ENCODE assay signal across 20 cellular contexts in genomic region chr15:98282656-98283332, GRCh38.
DNase-seq lines count a peak whose midpoint lies in the region; ATAC-seq and TF ChIP-seq lines count a peak whose summit lies in the region.
"Had no signal": no experiment of that assay in that cellular context is flagged by ENCODE, and none has a peak within 500 bp of the region (broad histone marks: within the 10 kb centered on the region; RNA-seq: fewer than 3 reads in every experiment).

No MANE protein-coding gene starts in this region.

- 19 to 48% methylated on average over 4 to 5 of the region's 5 CpGs for WGBS in gastroesophageal sphincter (ENCODE audit: low coverage in 1 of 2), 2 donors

- no peak for TF ChIP-seq CTCF in A673 (conservative IDR thresholded peaks at IDR 0.05; ENCODE audit: low read depth, low read length)
- no peak for TF ChIP-seq CTCF in gastroesophageal sphincter (IDR thresholded peaks at IDR 0.05)

- H3K27ac ChIP-seq in A673 (ENCODE audit: low read depth, low read length, poor library complexity, severe bottlenecking) (no peak overlapping the region), HUES48 (ENCODE audit: low read depth, low read length) (peak overlapping the region; percentile 44), gastroesophageal sphincter (no peak overlapping the region)
- H3K27ac ChIP-seq: 22Rv1, KMS-11, SK-N-MC had no signal

- H3K4me1 ChIP-seq in A673 (ENCODE audit: insufficient read depth, low read length, poor library complexity, severe bottlenecking) (peaks cover 11% of the 10 kb centered on the region), HUES48 (ENCODE audit: control insufficient read depth, insufficient read depth, low read length) (0 out of 2 replicates have a peak, but pooled peaks cover 3% of the 10 kb centered on the region), gastroesophageal sphincter (no peaks in the 10 kb centered on the region)

- TF ChIP-seq POLR2A in gastroesophageal sphincter (IDR thresholded peaks at IDR 0.05), result no peak

- ATAC-seq in GM19463 (IDR thresholded peaks at IDR 0.05; ENCODE audit: unreplicated experiment) (peak; percentile 49), gastroesophageal sphincter (no peak), sciatic nerve (no peak), HG03025 (IDR thresholded peaks at IDR 0.05; ENCODE audit: low FRiP score, unreplicated experiment) (no peak)
- ATAC-seq: Right ventricle myocardium inferior had no signal

- H3K27me3 ChIP-seq in A673 (replicated peaks; ENCODE audit: insufficient read depth, low read depth, low read length, poor library complexity), result no peaks in the 10 kb centered on the region
- no peaks in the 10 kb centered on the region for H3K27me3 ChIP-seq in HUES48 (ENCODE audit: control insufficient read depth, insufficient read depth, low read length)
- H3K27me3 ChIP-seq in gastroesophageal sphincter, result peaks cover 44% of the 10 kb centered on the region

- intact Hi-C loops in A673 (cut with micrococcal nuclease; ENCODE audit: unreplicated experiment) (no loop called here), sciatic nerve (cut with DNase I) (no loop called here)

- TF ChIP-seq EP300 in gastroesophageal sphincter (IDR thresholded peaks at IDR 0.05), result no peak

- POLR2A ChIA-PET in A673 (lab: Charles Lee; ENCODE audit: low non-redundant PET), result no interaction called here

- H3K36me3 ChIP-seq in A673 (ENCODE audit: insufficient read depth, low read length, poor library complexity, severe bottlenecking) (no peaks in the 10 kb centered on the region), HUES48 (ENCODE audit: control insufficient read depth, insufficient read depth, low read length) (no peaks in the 10 kb centered on the region), gastroesophageal sphincter (no peaks in the 10 kb centered on the region)

- no TSS peak for BruUV-seq in A673 (replicated peaks; lab: Mats Ljungman, UMichigan)

- DNase-seq in A673 (ENCODE audit: low spot score) (peak; percentile 90), foreskin melanocyte (peak; percentile 29), sciatic nerve (ENCODE audit: low spot score) (no peak), mucosa of gallbladder (ENCODE audit: low spot score) (no peak)
- DNase-seq: CD4-positive, CD25-positive, alpha-beta regulatory T cell; DMS153; GF-D8; H7; MV-4-11; NCI-H187; NCI-H446 treated with DMSO at 0.1 percent for 48 hours; NCI-H774 had no signal

- no peak overlapping the region for H3K9ac ChIP-seq in HUES48 (ENCODE audit: low read depth, low read length)
- H3K9ac ChIP-seq: KMS-11 had no signal

- no peaks in the 10 kb centered on the region for H3K9me3 ChIP-seq in A673 (ENCODE audit: low read depth, low read length, poor library complexity, severe bottlenecking)
- H3K9me3 ChIP-seq in HUES48 (ENCODE audit: control insufficient read depth, insufficient read depth, low read length), result no peaks in the 10 kb centered on the region
- H3K9me3 ChIP-seq in gastroesophageal sphincter, result no peaks in the 10 kb centered on the region

- H3K4me3 ChIP-seq in A673 (ENCODE audit: low read depth, low read length, poor library complexity, severe bottlenecking) (no peak overlapping the region), HUES48 (ENCODE audit: low read depth, low read length) (no peak overlapping the region), gastroesophageal sphincter (no peak overlapping the region)
- H3K4me3 ChIP-seq: SK-N-MC had no signal

- CTCF ChIA-PET in A673 (lab: Charles Lee), result no interaction called here

Comparison
In these comparisons a context has a peak if more than half of its experiments do, and no peak if none do; other contexts are left out.
1. DNase-seq: peak in A673 (single experiment) and foreskin melanocyte (single experiment); none in sciatic nerve (single experiment) and mucosa of gallbladder (single experiment).